8 cellular contexts compared by ENCODE assay signal in the genomic region with DNA sequence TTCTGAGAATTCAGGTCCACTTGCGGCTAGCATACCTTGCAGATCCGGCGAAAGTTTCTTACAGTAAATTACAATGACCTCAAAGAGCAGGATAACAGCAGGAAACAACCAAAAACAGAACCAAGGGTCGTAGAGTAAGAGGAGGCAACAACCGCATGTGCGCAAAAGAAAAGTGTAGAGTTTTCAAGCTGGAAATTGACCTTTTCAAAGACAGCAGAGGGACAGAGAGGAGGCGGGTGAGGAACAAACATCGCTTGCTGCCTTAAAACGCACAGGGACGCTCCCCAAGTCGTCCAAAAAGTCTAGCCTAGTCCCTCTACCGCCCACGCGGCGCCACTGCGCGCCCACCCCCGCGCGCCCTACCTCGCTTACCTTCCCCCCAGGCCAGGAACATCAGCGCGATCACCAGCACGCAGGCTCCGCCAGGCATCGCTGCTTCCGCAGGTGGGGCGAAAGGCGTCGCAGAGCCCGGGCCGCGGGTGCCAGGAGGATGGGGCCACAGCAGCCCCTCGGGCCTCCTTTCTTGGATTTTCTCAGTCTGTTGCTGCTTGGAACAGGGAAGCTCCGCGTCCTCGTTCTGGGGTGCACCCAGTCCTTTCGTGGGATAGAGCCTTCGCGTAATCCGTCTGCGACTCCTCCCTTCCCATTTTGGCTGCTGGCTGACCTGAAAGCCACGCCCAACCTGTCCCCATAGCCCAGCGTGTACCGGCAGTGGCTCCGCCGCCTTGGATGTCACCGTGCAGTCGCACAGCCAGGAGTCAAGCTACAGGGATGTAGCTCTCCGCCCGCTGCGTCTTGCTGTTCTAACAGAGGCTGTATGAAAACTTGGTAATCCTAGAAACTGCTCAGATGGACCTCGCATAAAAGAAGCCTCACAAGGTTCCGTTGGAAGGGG. TPM values are rescaled to one million over a fixed set of nuclear protein-coding genes. Genes with fewer than 3 reads are reported as not detected.
A peak's percentile ranks its signal among the peaks of the same experiment; 100 is the strongest.
DNase-seq lines count a peak whose midpoint lies in the region; ATAC-seq and TF ChIP-seq lines count a peak whose summit lies in the region.

A gene (minus strand): TSS at position 579 of the 895 bp plus-strand sequence. CDS start 149 bp downstream, at position 430.

- ATAC-seq in GM21367 (IDR thresholded peaks at IDR 0.05; ENCODE audit: unreplicated experiment), result peak; percentile 64

- no peaks in the 10 kb centered on the region for H3K79me2 ChIP-seq in SU-DHL-6 (ENCODE audit: insufficient read depth, low read length)

- peak within 1 kb of the TSS; percentile 78 for H2AFZ ChIP-seq in SU-DHL-6 (ENCODE audit: low read depth, low read length, severe bottlenecking)

- H4K20me1 ChIP-seq in SU-DHL-6 (ENCODE audit: low read depth, low read length), result no peaks in the 10 kb centered on the region

- H3K36me3 ChIP-seq in SU-DHL-6 (ENCODE audit: low read length), result no peaks in the 10 kb centered on the region

- H3F3A ChIP-seq in SU-DHL-6 (ENCODE audit: insufficient read depth), result no peaks in the 10 kb centered on the region

- in situ Hi-C loops in astrocyte of the cerebellum (cut with HindIII; ENCODE audit: low sequenced_read_pairs), result no loop called here

- H3K9me3 ChIP-seq in AG04450 (ENCODE audit: control insufficient read depth, insufficient read depth, low read length), result no peaks in the 10 kb centered on the region; the same call in 1 of the 2 replicates
- H3K9me3 ChIP-seq in SU-DHL-6 (ENCODE audit: insufficient read depth, low read length), result no peaks in the 10 kb centered on the region

- peak within 1 kb of the TSS; percentile 55 for H3K4me3 ChIP-seq in AG04450 (ENCODE audit: low read depth, low read length)
- H3K4me3 ChIP-seq in SU-DHL-6 (ENCODE audit: insufficient read depth, low read length, poor library complexity, severe bottlenecking), result peak within 1 kb of the TSS; percentile 44
- peak within 1 kb of the TSS; percentile 75 for H3K4me3 ChIP-seq in astrocyte of the cerebellum (ENCODE audit: low read depth, low read length)

- H3K9ac ChIP-seq in SU-DHL-6 (ENCODE audit: low read length), result peak within 1 kb of the TSS; percentile 42

- H3K9me2 ChIP-seq in SU-DHL-6 (replicated peaks; ENCODE audit: insufficient read depth, low read length), result no peaks in the 10 kb centered on the region

- H3K27me3 ChIP-seq in AG04450 (ENCODE audit: control insufficient read depth, insufficient read depth, low read length) (peaks cover 6% of the 10 kb centered on the region), SU-DHL-6 (ENCODE audit: low read length) (no peaks in the 10 kb centered on the region)

- no peak for TF ChIP-seq CTCF in AG04450 (IDR thresholded peaks at IDR 0.05; ENCODE audit: low read depth, low read length)
- TF ChIP-seq CTCF in SU-DHL-6 (IDR thresholded peaks at IDR 0.05; ENCODE audit: insufficient read depth, low read length, poor library complexity, severe bottlenecking), result no peak
- no peak for TF ChIP-seq CTCF in astrocyte of the cerebellum (IDR thresholded peaks at IDR 0.05; ENCODE audit: low read depth, low read length, missing control alignments)

- POLR2A ChIA-PET in AG04450 (lab: Yijun Ruan, JAX), result no interaction called here

- no peak within 1 kb of the TSS for H3K27ac ChIP-seq in AG04450 (ENCODE audit: low read depth, low read length)
- no peak within 1 kb of the TSS for H3K27ac ChIP-seq in SU-DHL-6 (ENCODE audit: low read depth, low read length)

- CTCF ChIA-PET in AG04450 (lab: Charles Lee), result interaction anchor here (1.5 kb wide), 1 partner anchor 15 kb away, joined by 3 read pairs; no protein-coding TSS in a partner anchor

- DNase-seq in AG04450 (ENCODE audit: low read depth, low spot score) (no peak), NCI-H1048 (lab: John Stamatoyannopoulos, UW) (peak; percentile 64), astrocyte of the cerebellum (ENCODE audit: low read depth) (no peak), inferior parietal cortex (ENCODE audit: extremely low spot score) (peak; percentile 61), mesenteric fat pad (ENCODE audit: low spot score) (no peak)
- peak; percentile 17 to 53 (median 37) for DNase-seq in stimulated activated CD4-positive, alpha-beta T cell treated with anti-CD3 and anti-CD28 coated beads, Interleukin-12 subunit alpha, Interleukin-12 subunit beta, amount 100 ng/mL, for 48 hours (ENCODE audit: low read depth in 2 of 3, low spot score in 1 of 3)

- H3K4me2 ChIP-seq in SU-DHL-6 (ENCODE audit: low read depth, low read length, poor library complexity, severe bottlenecking), result peak within 1 kb of the TSS; percentile 64

RNA-seq across cellular contexts. Expression of the gene that starts here (rescaled TPM):
- polyA plus RNA-seq in AG04450 (2011; rRNA removed), result 0.02 and 0.14 TPM in 2 replicates
- polyA minus RNA-seq in AG04450 (2011; rRNA and poly(A)+ RNA removed), result 0.05 TPM in 1 of 2 replicates, not detected in the other
- total RNA-seq in mesenteric fat pad, result not detected

Comparison
In these comparisons a context has a peak if more than half of its experiments do, and no peak if none do; other contexts are left out.
1. DNase-seq: peak in NCI-H1048 (single experiment), inferior parietal cortex (single experiment) and stimulated activated CD4-positive, alpha-beta T cell treated with anti-CD3 and anti-CD28 coated beads, Interleukin-12 subunit alpha, Interleukin-12 subunit beta, amount 100 ng/mL, for 48 hours (3 of 3); none in AG04450 (single experiment), astrocyte of the cerebellum (single experiment) and mesenteric fat pad (single experiment).
2. Peak in every context shown above with its lines, with median percentiles within 50 percentile points of each other: H3K4me3 ChIP-seq.